ENCODE assay signal across 1 cellular context in the genomic region with DNA sequence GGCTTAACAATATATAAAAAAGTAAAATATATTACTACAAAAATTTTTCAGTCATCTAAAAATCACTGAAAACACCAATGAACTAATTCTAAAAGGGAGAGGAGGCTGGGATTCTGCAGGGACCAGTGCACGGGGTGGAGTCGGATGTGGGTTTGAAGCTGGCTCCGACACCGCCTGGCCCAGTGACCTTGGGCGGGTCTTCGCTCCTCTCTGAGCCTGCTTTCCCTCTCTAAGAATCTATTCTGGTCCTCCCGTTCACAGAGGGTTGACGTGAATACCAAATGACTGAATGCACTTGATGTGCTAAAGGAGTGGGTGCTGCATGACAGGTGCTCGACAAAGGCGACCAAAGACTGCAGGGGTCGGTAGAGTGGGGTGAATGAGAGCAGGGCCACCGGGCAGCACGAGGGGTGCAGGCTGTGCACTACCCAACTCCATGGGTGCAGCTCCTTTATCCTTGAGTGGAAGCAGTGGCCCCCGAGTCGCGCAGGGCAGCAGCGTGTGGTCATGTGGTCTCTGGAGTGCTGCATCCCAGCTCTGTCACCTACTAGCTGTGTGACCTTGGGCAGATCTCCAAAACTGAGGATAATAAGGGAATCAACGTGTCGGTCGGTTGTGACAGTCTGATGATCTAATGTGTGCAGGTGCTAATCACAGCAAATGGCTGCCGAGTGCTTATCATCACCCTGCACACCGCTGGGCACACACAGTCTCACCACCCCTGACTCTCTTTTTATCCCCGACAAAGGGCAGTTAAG.
TF ChIP-seq lines count a peak whose summit lies in the region.

No MANE protein-coding gene starts in this region.

TF ChIP-seq in IMR-90, 13 proteins besides CTCF, POLR2A, EP300 and RAD21:
- no peak for TF ChIP-seq BHLHE40 (IDR thresholded peaks at IDR 0.05; ENCODE audit: low read depth, low read length)
- TF ChIP-seq, protein P1, sequence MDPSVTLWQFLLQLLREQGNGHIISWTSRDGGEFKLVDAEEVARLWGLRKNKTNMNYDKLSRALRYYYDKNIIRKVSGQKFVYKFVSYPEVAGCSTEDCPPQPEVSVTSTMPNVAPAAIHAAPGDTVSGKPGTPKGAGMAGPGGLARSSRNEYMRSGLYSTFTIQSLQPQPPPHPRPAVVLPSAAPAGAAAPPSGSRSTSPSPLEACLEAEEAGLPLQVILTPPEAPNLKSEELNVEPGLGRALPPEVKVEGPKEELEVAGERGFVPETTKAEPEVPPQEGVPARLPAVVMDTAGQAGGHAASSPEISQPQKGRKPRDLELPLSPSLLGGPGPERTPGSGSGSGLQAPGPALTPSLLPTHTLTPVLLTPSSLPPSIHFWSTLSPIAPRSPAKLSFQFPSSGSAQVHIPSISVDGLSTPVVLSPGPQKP (IDR thresholded peaks at IDR 0.05; ENCODE audit: borderline replicate concordance, low read depth, low read length) = no peak
- no peak for TF ChIP-seq NFE2L2 (IDR thresholded peaks at IDR 0.05; ENCODE audit: low read depth, low read length)
- no peak for TF ChIP-seq MAFK (IDR thresholded peaks at IDR 0.05; ENCODE audit: low read depth, low read length)
- TF ChIP-seq, protein P2, sequence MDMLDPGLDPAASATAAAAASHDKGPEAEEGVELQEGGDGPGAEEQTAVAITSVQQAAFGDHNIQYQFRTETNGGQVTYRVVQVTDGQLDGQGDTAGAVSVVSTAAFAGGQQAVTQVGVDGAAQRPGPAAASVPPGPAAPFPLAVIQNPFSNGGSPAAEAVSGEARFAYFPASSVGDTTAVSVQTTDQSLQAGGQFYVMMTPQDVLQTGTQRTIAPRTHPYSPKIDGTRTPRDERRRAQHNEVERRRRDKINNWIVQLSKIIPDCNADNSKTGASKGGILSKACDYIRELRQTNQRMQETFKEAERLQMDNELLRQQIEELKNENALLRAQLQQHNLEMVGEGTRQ (IDR thresholded peaks at IDR 0.05; ENCODE audit: low read depth, low read length) = no peak
- no peak for TF ChIP-seq MXI1 (IDR thresholded peaks at IDR 0.05; ENCODE audit: borderline replicate concordance, low read depth, low read length)
- no peak for TF ChIP-seq MAZ (IDR thresholded peaks at IDR 0.05; ENCODE audit: borderline replicate concordance, low read depth, low read length)
- no peak for TF ChIP-seq CHD1 (IDR thresholded peaks at IDR 0.05; ENCODE audit: low read depth, low read length)
- TF ChIP-seq CEBPB (IDR thresholded peaks at IDR 0.05; ENCODE audit: low read depth, low read length) = no peak
- TF ChIP-seq RFX5 (IDR thresholded peaks at IDR 0.05; ENCODE audit: low read depth, low read length) = no peak
- TF ChIP-seq SMC3 (IDR thresholded peaks at IDR 0.05; ENCODE audit: low read depth, low read length) = no peak
- no peak for TF ChIP-seq RCOR1 (IDR thresholded peaks at IDR 0.05; ENCODE audit: insufficient replicate concordance, low read length)
